ENCODE assay signal across 9 cellular contexts in the genomic region with DNA sequence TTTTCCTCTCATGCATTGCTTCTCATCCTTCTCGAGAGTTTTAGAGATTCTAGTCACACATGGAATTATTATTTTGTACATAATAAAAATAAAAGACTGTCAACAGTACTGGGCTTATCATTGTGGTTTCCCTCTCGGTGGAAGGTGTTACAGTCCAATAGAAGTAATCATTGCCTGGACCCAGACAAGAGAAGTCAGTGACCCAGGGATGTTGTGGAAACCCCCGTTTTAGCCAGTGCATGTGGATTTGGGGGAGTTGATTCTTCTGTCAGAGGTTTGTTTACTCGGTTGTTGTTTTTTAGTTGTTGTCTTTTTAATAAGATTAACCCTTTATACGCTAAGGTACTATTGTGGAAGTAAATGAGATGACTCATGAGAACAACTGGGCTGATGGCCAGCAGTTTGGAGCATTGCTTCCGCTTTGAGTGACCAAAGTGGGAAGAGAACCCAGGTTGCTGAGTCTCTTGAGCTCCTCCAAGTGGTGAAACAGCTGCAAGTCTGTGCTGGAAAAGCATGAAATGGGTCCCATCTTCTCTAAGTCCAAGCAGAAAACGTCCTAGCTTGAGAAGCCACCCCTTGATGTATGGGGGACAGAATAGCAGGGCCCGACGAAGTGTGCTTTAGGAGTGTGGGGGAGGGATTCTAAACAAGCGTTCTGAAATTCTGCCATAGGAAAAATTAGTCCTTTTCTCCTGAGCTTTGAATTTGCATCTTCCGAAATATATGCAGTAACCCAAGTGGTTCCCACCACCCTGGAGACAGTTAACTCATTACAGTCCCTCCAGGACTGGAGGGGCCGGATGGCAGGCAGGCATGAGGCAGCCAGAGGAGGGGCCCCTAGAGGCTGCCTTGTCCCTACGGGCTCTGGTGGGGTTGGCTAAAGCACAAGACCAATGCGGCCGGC.
DNase-seq lines count a peak whose midpoint lies in the region; ATAC-seq and TF ChIP-seq lines count a peak whose summit lies in the region.
"Had no signal": no experiment of that assay in that cellular context is flagged by ENCODE, and none has a peak within 500 bp of the region (broad histone marks: within the 10 kb centered on the region; RNA-seq: fewer than 3 reads in every experiment).

No MANE protein-coding gene starts in this region.

- H3K27ac ChIP-seq in naive thymus-derived CD4-positive, alpha-beta T cell (ENCODE audit: low read depth, low read length), result no peak overlapping the region

- no peak overlapping the region for H3K27ac Mint-ChIP-seq in naive thymus-derived CD4-positive, alpha-beta T cell
- H3K27ac Mint-ChIP-seq: activated naive CD8-positive, alpha-beta T cell treated with anti-CD3 and anti-CD28 coated beads, Interleukin-2, amount 10 ng/mL, durations not matched to agents 7 days and 5 days had no signal

- peaks cover 0 to 10% of the 10 kb centered on the region in 2 donors for H3K4me1 ChIP-seq in naive thymus-derived CD4-positive, alpha-beta T cell (ENCODE audit: control insufficient read depth in 2 of 2, insufficient read depth in 2 of 2, low read length in 2 of 2)

- DNase-seq in SIG-M5 treated with dmso at 0.1 percent for 504 hours (lab: John Stamatoyannopoulos, UW; ENCODE audit: unreplicated experiment), result peak; percentile 55
- no peak for DNase-seq in SIG-M5 (lab: John Stamatoyannopoulos, UW)
- DNase-seq in NCI-H460 (ENCODE audit: extremely low read depth, low read depth), result peak; percentile 80
- DNase-seq in cardiac fibroblast (ENCODE audit: low read depth in 2 of 2), result peak; percentile 76 to 84
- peak; percentile 73 for DNase-seq in medulla oblongata (ENCODE audit: extremely low spot score)
- DNase-seq in ecto neural progenitor cell (ENCODE audit: low spot score), result no peak
- no peak for DNase-seq in naive thymus-derived CD4-positive, alpha-beta T cell
- DNase-seq: activated naive CD8-positive, alpha-beta T cell treated with anti-CD3 and anti-CD28 coated beads, Interleukin-2, amount 10 ng/mL, durations not matched to agents 7 days and 5 days had no signal

- H3K27me3 ChIP-seq in naive thymus-derived CD4-positive, alpha-beta T cell (ENCODE audit: control insufficient read depth in 2 of 2, insufficient read depth in 2 of 2, low read length in 2 of 2), result no peaks in the 10 kb centered on the region

- no peak overlapping the region for H3K4me3 Mint-ChIP-seq in naive thymus-derived CD4-positive, alpha-beta T cell
- H3K4me3 Mint-ChIP-seq: activated naive CD8-positive, alpha-beta T cell treated with anti-CD3 and anti-CD28 coated beads, Interleukin-2, amount 10 ng/mL, durations not matched to agents 7 days and 5 days had no signal

- no peaks in the 10 kb centered on the region for H3K36me3 ChIP-seq in naive thymus-derived CD4-positive, alpha-beta T cell (ENCODE audit: control insufficient read depth in 2 of 3, insufficient read depth in 3 of 3, low read length in 3 of 3)

- H3K9me3 Mint-ChIP-seq in naive thymus-derived CD4-positive, alpha-beta T cell, result peaks cover 0 to 1% (median 0%) of the 10 kb centered on the region in 11 donors
- H3K9me3 Mint-ChIP-seq: activated naive CD8-positive, alpha-beta T cell treated with anti-CD3 and anti-CD28 coated beads, Interleukin-2, amount 10 ng/mL, durations not matched to agents 7 days and 5 days had no signal

- TF ChIP-seq CTCF in cardiac fibroblast (IDR thresholded peaks at IDR 0.05; ENCODE audit: low read depth, low read length), result peak; percentile 66

- H3K9me3 ChIP-seq in naive thymus-derived CD4-positive, alpha-beta T cell (ENCODE audit: control insufficient read depth in 2 of 3, low read length in 3 of 3), result no peaks in the 10 kb centered on the region

- no peak for ATAC-seq in GM19467 (IDR thresholded peaks at IDR 0.05; ENCODE audit: unreplicated experiment)
- ATAC-seq in naive thymus-derived CD4-positive, alpha-beta T cell, result no peak

- H3K4me3 ChIP-seq in cardiac fibroblast (replicated peaks in 1 of 2; ENCODE audit: low read depth in 2 of 2, low read length in 2 of 2), result no peak overlapping the region
- H3K4me3 ChIP-seq in naive thymus-derived CD4-positive, alpha-beta T cell (ENCODE audit: low read length), result no peak overlapping the region

- no peaks in the 10 kb centered on the region for H3K36me3 Mint-ChIP-seq in naive thymus-derived CD4-positive, alpha-beta T cell
- H3K36me3 Mint-ChIP-seq: activated naive CD8-positive, alpha-beta T cell treated with anti-CD3 and anti-CD28 coated beads, Interleukin-2, amount 10 ng/mL, durations not matched to agents 7 days and 5 days had no signal

- POLR2A ChIA-PET in naive thymus-derived CD4-positive, alpha-beta T cell (lab: Charles Lee), result no interaction called here

- intact Hi-C loops in naive thymus-derived CD4-positive, alpha-beta T cell (cut with micrococcal nuclease), result no loop called here

- CTCF ChIA-PET in naive thymus-derived CD4-positive, alpha-beta T cell (lab: Charles Lee), result interaction anchor here (0.6 to 1.1 kb wide), 2 partner anchors 27 to 56 kb away, joined by 3 to 4 read pairs; no protein-coding TSS in a partner anchor

- peaks cover 0 to 4% (median 0%) of the 10 kb centered on the region in 7 donors for H3K4me1 Mint-ChIP-seq in naive thymus-derived CD4-positive, alpha-beta T cell

- H3K27me3 Mint-ChIP-seq in naive thymus-derived CD4-positive, alpha-beta T cell, result peaks cover 7 to 24% (median 12%) of the 10 kb centered on the region in 5 donors

Comparison
In these comparisons a context has a peak if more than half of its experiments do, and no peak if none do; other contexts are left out.
1. DNase-seq: peak in SIG-M5 treated with dmso at 0.1 percent for 504 hours (single experiment), NCI-H460 (single experiment), cardiac fibroblast (2 of 2) and medulla oblongata (single experiment); none in SIG-M5 (single experiment), ecto neural progenitor cell (single experiment) and naive thymus-derived CD4-positive, alpha-beta T cell (0 of 9).